Comparison of ENCODE assay signal across 1 cellular context in genomic region chr6:168870982-168871381, GRCh38.
TF ChIP-seq lines count a peak whose summit lies in the region.

No MANE protein-coding gene starts in this region.

TF ChIP-seq in SK-N-SH treated with all-trans-retinoic acid at 6 μM for 48 hours, 23 proteins besides CTCF, POLR2A, EP300 and RAD21 (continued from another document):
- TF ChIP-seq PATZ1 (CRISPR knock-in tag; IDR thresholded peaks at IDR 0.05; ENCODE audit: borderline replicate concordance) (no peak), OSR1 (CRISPR knock-in tag; IDR thresholded peaks at IDR 0.05) (no peak)
